In the genomic region with DNA sequence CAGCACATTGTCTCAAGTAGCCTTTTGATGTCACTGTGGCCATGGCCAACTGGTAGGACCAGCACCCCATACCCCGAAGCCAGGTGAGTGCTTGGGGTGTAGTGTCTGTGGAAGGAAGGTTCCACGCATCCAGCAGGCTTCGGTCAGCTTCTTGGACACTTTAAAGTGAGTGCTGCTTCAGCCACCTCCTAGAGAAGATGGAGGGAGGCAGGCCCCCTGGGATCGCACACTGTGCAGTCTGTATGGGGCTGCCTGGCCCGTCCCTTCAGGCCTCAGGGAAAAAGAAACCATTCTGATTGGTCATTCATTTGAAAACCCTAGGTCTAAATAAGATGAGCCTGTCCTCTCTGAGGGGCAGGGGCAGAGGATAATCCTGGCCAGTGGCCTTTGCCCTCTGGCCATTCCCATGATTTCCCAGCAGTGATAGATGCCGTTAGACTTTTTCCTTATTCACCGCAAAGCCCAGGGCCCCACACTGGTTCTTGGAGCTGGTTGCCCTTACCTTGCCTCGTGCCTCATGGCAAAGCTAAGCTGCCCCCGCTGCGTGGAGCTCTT, we compare ENCODE assay signal across 1 cellular context.
TF ChIP-seq lines count a peak whose summit lies in the region.

No MANE protein-coding gene starts in this region.

TF ChIP-seq in GM23338, 12 proteins besides CTCF, POLR2A, EP300 and RAD21 (continued from another document):
- no peak for TF ChIP-seq NANOG (IDR thresholded peaks at IDR 0.05; ENCODE audit: borderline replicate concordance)
- TF ChIP-seq ZNF114 (CRISPR knock-in tag; IDR thresholded peaks at IDR 0.05): no peak
- no peak for TF ChIP-seq CREB1 (CRISPR knock-in tag; IDR thresholded peaks at IDR 0.05; ENCODE audit: low read depth)
TF ChIP-seq in GM23338: peak in this region for 0.
